Comparison of ENCODE assay signal across 9 cellular contexts in genomic region chr10:59336632-59337031, GRCh38. TPM values are rescaled to one million over a fixed set of nuclear protein-coding genes. Genes with fewer than 3 reads are reported as not detected.
DNase-seq lines count a peak whose midpoint lies in the region; ATAC-seq, FAIRE-seq and TF ChIP-seq lines count a peak whose summit lies in the region.
"Had no signal": no experiment of that assay in that cellular context is flagged by ENCODE, and none has a peak within 500 bp of the region (broad histone marks: within the 10 kb centered on the region; RNA-seq: fewer than 3 reads in every experiment).

No MANE protein-coding gene starts in this region.

- WGBS in gastroesophageal sphincter (ENCODE audit: low coverage in 1 of 2), 2 donors = 0 to 3% methylated on average over 2 of the region's 2 CpGs

- H3K27me3 Mint-ChIP-seq in astrocyte (ENCODE audit: low read depth, unreplicated experiment) = no peaks in the 10 kb centered on the region

- peaks cover 7% of the 10 kb centered on the region for H3K36me3 Mint-ChIP-seq in astrocyte (ENCODE audit: low read depth, unreplicated experiment)

- no peak for TF ChIP-seq POLR2A in gastroesophageal sphincter (IDR thresholded peaks at IDR 0.05)
- no peak for TF ChIP-seq POLR2A in uterus (IDR thresholded peaks at IDR 0.05)

- H3K27ac ChIP-seq in astrocyte (ENCODE audit: low read depth, low read length) = peak overlapping the region; percentile 32
- H3K27ac ChIP-seq in gastroesophageal sphincter = peak overlapping the region; percentile 78 to 91 (median 80)
- peak overlapping the region; percentile 53 to 68 for H3K27ac ChIP-seq in uterus
- H3K27ac ChIP-seq: parathyroid adenoma had no signal

- TF ChIP-seq CTCF in astrocyte (IDR thresholded peaks at IDR 0.05; ENCODE audit: insufficient read depth, low read depth, low read length) (no peak), gastroesophageal sphincter (IDR thresholded peaks at IDR 0.05) (no peak), uterus (IDR thresholded peaks at IDR 0.05) (no peak)

- H3K36me3 ChIP-seq in astrocyte (ENCODE audit: insufficient read depth, low read length) = no peaks in the 10 kb centered on the region
- H3K36me3 ChIP-seq in gastroesophageal sphincter = no peaks in the 10 kb centered on the region
- H3K36me3 ChIP-seq in uterus = no peaks in the 10 kb centered on the region

- no peak overlapping the region for H3K4me3 ChIP-seq in astrocyte (ENCODE audit: insufficient read depth, low read depth, low read length)
- no peak overlapping the region for H3K4me3 ChIP-seq in gastroesophageal sphincter
- no peak overlapping the region for H3K4me3 ChIP-seq in uterus

- DNase-seq in astrocyte (ENCODE audit: low read depth) (peak; percentile 81), pons (ENCODE audit: low spot score) (peak; percentile 81), uterus (no peak), Kasumi-1 (lab: John Stamatoyannopoulos, UW) (no peak)

- no peak overlapping the region for H2AFZ ChIP-seq in astrocyte (ENCODE audit: low read depth, low read length)
- H2AFZ ChIP-seq: parathyroid adenoma had no signal

- no peaks in the 10 kb centered on the region for H3K9me3 Mint-ChIP-seq in astrocyte (ENCODE audit: unreplicated experiment)
- H3K9me3 Mint-ChIP-seq: T-helper 2 cell treated with Interferon-gamma antibody and Interleukin-4, amounts not matched to agents 5 μg/mL and 100 μg/mL, for 36 hours had no signal

- TF ChIP-seq EP300 in gastroesophageal sphincter (IDR thresholded peaks at IDR 0.05) = no peak

- no peak overlapping the region for H3K4me3 Mint-ChIP-seq in astrocyte (ENCODE audit: unreplicated experiment)
- H3K4me3 Mint-ChIP-seq: T-helper 2 cell treated with Interferon-gamma antibody and Interleukin-4, amounts not matched to agents 5 μg/mL and 100 μg/mL, for 36 hours had no signal

- H3K9me3 ChIP-seq in astrocyte (ENCODE audit: insufficient read depth, low read depth, low read length) = no peaks in the 10 kb centered on the region
- H3K9me3 ChIP-seq in gastroesophageal sphincter = no peaks in the 10 kb centered on the region
- H3K9me3 ChIP-seq in uterus = no peaks in the 10 kb centered on the region

- H3K4me1 Mint-ChIP-seq in astrocyte (ENCODE audit: low read depth, unreplicated experiment) = peaks cover 30% of the 10 kb centered on the region

- no peak overlapping the region for H3K9ac ChIP-seq in astrocyte (ENCODE audit: low read length)
- H3K9ac ChIP-seq: parathyroid adenoma had no signal

- H3K27ac Mint-ChIP-seq in astrocyte (ENCODE audit: unreplicated experiment) = peak overlapping the region; percentile 68
- H3K27ac Mint-ChIP-seq: T-helper 2 cell treated with Interferon-gamma antibody and Interleukin-4, amounts not matched to agents 5 μg/mL and 100 μg/mL, for 36 hours had no signal

- H3K27me3 ChIP-seq in astrocyte (ENCODE audit: insufficient read depth, low read length) (no peaks in the 10 kb centered on the region), gastroesophageal sphincter (no peaks in the 10 kb centered on the region), uterus (no peaks in the 10 kb centered on the region)

- peak; percentile 74 for ATAC-seq in gastroesophageal sphincter
- no peak for ATAC-seq in GM18909 (IDR thresholded peaks at IDR 0.05; ENCODE audit: poor library complexity, unreplicated experiment)
- ATAC-seq in GM21619 (IDR thresholded peaks at IDR 0.05; ENCODE audit: unreplicated experiment) = no peak

- intact Hi-C loops in uterus (cut with DNase I; ENCODE audit: low total_unique reads) = no loop called here

- peaks cover 13% of the 10 kb centered on the region for H3K4me1 ChIP-seq in astrocyte (ENCODE audit: insufficient read depth, low read length)
- peaks cover 13 to 90% (median 27%) of the 10 kb centered on the region in 3 donors for H3K4me1 ChIP-seq in gastroesophageal sphincter
- H3K4me1 ChIP-seq in uterus = peaks cover 0 to 5% of the 10 kb centered on the region in 2 donors

- FAIRE-seq in astrocyte (lab: Jason Lieb, UNC) = peak; percentile 98

- H3K79me2 ChIP-seq in astrocyte (ENCODE audit: insufficient read depth, low read length) = no peaks in the 10 kb centered on the region

- peak overlapping the region; percentile 24 for H3K4me2 ChIP-seq in astrocyte (ENCODE audit: low read length)

- H4K20me1 ChIP-seq in astrocyte (ENCODE audit: insufficient read depth, low read length) = no peaks in the 10 kb centered on the region

RNA-seq across cellular contexts. Expression of gene FAM13C, which starts 25.7 kb away (rescaled TPM):
- total RNA-seq in astrocyte (8.7 and 9.3 TPM in 2 replicates), gastroesophageal sphincter (10 to 100 TPM; 26.9 to 79.9 (median 45.5) TPM), uterus (10 to 100 TPM; 18.7 to 29.2 (median 23.2) TPM)

Comparison
In these comparisons a context has a peak if more than half of its experiments do, and no peak if none do; other contexts are left out.
1. DNase-seq: peak in astrocyte (single experiment) and pons (single experiment); none in uterus (0 of 2) and Kasumi-1 (0 of 2).
2. Peak in every context shown above with its lines, with median percentiles within 50 percentile points of each other: H3K27ac ChIP-seq.